ENCODE assay signal across 8 cellular contexts in the genomic region with DNA sequence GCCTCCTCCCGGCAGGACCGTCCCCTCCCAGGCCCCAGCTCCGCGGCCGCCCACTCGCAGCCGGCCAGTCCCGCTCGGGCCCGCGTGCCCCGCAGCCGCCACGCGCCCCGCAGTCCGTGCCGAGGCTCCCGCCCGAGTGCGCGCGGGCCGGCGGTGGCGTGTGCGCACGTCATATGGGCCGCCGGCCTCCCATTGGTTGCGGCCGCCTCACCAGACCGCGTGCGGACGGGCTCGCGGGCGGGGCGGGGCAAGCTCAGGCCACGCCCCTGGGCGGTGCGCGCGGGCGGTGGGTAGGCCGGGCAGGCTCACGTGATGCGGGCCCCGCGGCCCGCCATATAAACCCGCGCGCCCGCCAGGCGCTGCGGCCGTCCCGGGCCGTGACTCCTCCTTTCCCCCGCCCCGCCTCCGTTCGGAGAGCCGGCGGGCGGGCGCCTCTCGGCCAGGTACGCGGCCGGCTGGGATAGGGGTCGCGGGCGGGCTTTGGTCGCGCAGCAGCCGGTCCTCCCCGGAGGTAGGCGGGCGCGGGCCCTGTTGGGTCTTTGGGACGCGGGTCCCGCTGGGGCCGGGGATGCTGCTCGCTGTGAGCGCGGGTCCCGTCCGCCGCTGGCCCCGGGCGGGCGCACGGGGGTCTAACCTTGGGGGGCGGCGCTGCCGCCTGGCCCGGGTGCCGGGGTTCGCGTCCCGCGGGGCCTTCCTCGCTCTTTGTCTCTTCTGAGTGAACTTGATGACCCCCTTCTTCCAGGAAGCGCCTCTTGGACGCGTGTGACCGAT. TPM values are rescaled to one million over a fixed set of nuclear protein-coding genes. Genes with fewer than 3 reads are reported as not detected.
DNase-seq lines count a peak whose midpoint lies in the region; ATAC-seq and TF ChIP-seq lines count a peak whose summit lies in the region.

TSS of gene INSIG1 (plus strand) at position 362 of the 771 bp plus-strand sequence. CDS start at position 770, 408 bp downstream.

- H3K36me3 ChIP-seq in Panc1 (ENCODE audit: control insufficient read depth, insufficient read depth, low read length): peaks cover 18% of the 10 kb centered on the region

- H3K4me3 Mint-ChIP-seq in activated T-cell treated with anti-CD3 and anti-CD28 coated beads, Interleukin-2, amount 50 U/mL, for 4 hours: peak within 1 kb of the TSS; percentile 92
- peak within 1 kb of the TSS; percentile 92 to 98 (median 94) for H3K4me3 Mint-ChIP-seq in naive B cell
- peak within 1 kb of the TSS; percentile 99 for H3K4me3 Mint-ChIP-seq in stimulated activated memory B cell treated with anti-CD40 and anti-IgM and Interleukin-4, amounts not matched to agents 10 μg/mL and 1 μg/mL and 100 μg/mL, for 72 hours

- CTCF ChIA-PET in Panc1 (lab: Charles Lee): interaction anchor here (0.5 kb wide), 1 partner anchor 47 kb away, joined by 9 read pairs; no protein-coding TSS in a partner anchor

- H3K9me3 Mint-ChIP-seq in activated T-cell treated with anti-CD3 and anti-CD28 coated beads, Interleukin-2, amount 50 U/mL, for 4 hours: no peaks in the 10 kb centered on the region
- peaks cover 0 to 2% (median 0%) of the 10 kb centered on the region in 7 donors for H3K9me3 Mint-ChIP-seq in naive B cell
- H3K9me3 Mint-ChIP-seq in stimulated activated memory B cell treated with anti-CD40 and anti-IgM and Interleukin-4, amounts not matched to agents 10 μg/mL and 1 μg/mL and 100 μg/mL, for 72 hours: peaks cover 3% of the 10 kb centered on the region

- peaks cover 10% of the 10 kb centered on the region for H3K36me3 Mint-ChIP-seq in activated T-cell treated with anti-CD3 and anti-CD28 coated beads, Interleukin-2, amount 50 U/mL, for 4 hours (ENCODE audit: insufficient read depth)
- no peaks in the 10 kb centered on the region for H3K36me3 Mint-ChIP-seq in naive B cell
- H3K36me3 Mint-ChIP-seq in stimulated activated memory B cell treated with anti-CD40 and anti-IgM and Interleukin-4, amounts not matched to agents 10 μg/mL and 1 μg/mL and 100 μg/mL, for 72 hours: peaks cover 27% of the 10 kb centered on the region

- no peak for TF ChIP-seq RAD21 in Ishikawa (IDR thresholded peaks at IDR 0.05; ENCODE audit: low read depth)

- no peak for TF ChIP-seq EP300 in Ishikawa (IDR thresholded peaks at IDR 0.05; ENCODE audit: borderline replicate concordance)

- no peak; the same call in 1 of the 2 replicates for TF ChIP-seq CTCF in Panc1 (IDR thresholded peaks at IDR 0.05)

- DNase-seq in DMS153 treated with DMSO at 0.1 percent for 48 hours (lab: John Stamatoyannopoulos, UW; ENCODE audit: unreplicated experiment) (peak; percentile 60), Panc1 (ENCODE audit: low read depth, low spot score) (no peak), naive B cell (peak; percentile 97)
- DNase-seq in activated T-cell treated with anti-CD3 and anti-CD28 coated beads, Interleukin-2, amount 50 U/mL, for 4 hours: peak; percentile 87

- BruUV-seq in Panc1 (replicated peaks; lab: Mats Ljungman, UMichigan): no TSS peak

- peak; percentile 57 for ATAC-seq in GM21576 (IDR thresholded peaks at IDR 0.05; ENCODE audit: unreplicated experiment)
- ATAC-seq in Panc1: peak; percentile 93
- peak; percentile 62 to 63 for ATAC-seq in activated T-cell treated with anti-CD3 and anti-CD28 coated beads, Interleukin-2, amount 50 U/mL, for 4 hours
- ATAC-seq in esophagus mucosa: peak; percentile 90
- peak; percentile 57 to 60 for ATAC-seq in naive B cell (ENCODE audit: low read depth in 2 of 2)
- peak; percentile 88 for ATAC-seq in stimulated activated memory B cell treated with anti-CD40 and anti-IgM and Interleukin-4, amounts not matched to agents 10 μg/mL and 1 μg/mL and 100 μg/mL, for 72 hours

- H3K27ac Mint-ChIP-seq in naive B cell: peak within 1 kb of the TSS; percentile 96 to 99 (median 98)
- peak within 1 kb of the TSS; percentile 94 for H3K27ac Mint-ChIP-seq in stimulated activated memory B cell treated with anti-CD40 and anti-IgM and Interleukin-4, amounts not matched to agents 10 μg/mL and 1 μg/mL and 100 μg/mL, for 72 hours

- no peaks in the 10 kb centered on the region for H3K27me3 ChIP-seq in Panc1 (ENCODE audit: control insufficient read depth, insufficient read depth, low read length)

- H3K4me1 Mint-ChIP-seq in activated T-cell treated with anti-CD3 and anti-CD28 coated beads, Interleukin-2, amount 50 U/mL, for 4 hours (ENCODE audit: low read depth): peaks cover 40% of the 10 kb centered on the region
- H3K4me1 Mint-ChIP-seq in naive B cell: peaks cover 37 to 50% (median 49%) of the 10 kb centered on the region in 3 donors
- H3K4me1 Mint-ChIP-seq in stimulated activated memory B cell treated with anti-CD40 and anti-IgM and Interleukin-4, amounts not matched to agents 10 μg/mL and 1 μg/mL and 100 μg/mL, for 72 hours: peaks cover 43% of the 10 kb centered on the region

- POLR2A ChIA-PET in Panc1 (lab: Charles Lee): interaction anchor here (0.6 kb wide), 1 partner anchor 266 kb away, joined by 4 read pairs; no protein-coding TSS in a partner anchor

- H3K27ac ChIP-seq in Panc1 (ENCODE audit: low read length): peak within 1 kb of the TSS; percentile 95

- no peaks in the 10 kb centered on the region for H3K27me3 Mint-ChIP-seq in activated T-cell treated with anti-CD3 and anti-CD28 coated beads, Interleukin-2, amount 50 U/mL, for 4 hours (ENCODE audit: low read depth)
- peaks cover 0 to 3% (median 0%) of the 10 kb centered on the region in 3 donors for H3K27me3 Mint-ChIP-seq in naive B cell
- no peaks in the 10 kb centered on the region for H3K27me3 Mint-ChIP-seq in stimulated activated memory B cell treated with anti-CD40 and anti-IgM and Interleukin-4, amounts not matched to agents 10 μg/mL and 1 μg/mL and 100 μg/mL, for 72 hours

- in situ Hi-C loops in Panc1 (cut with HindIII; ENCODE audit: low pct_unique_long_range_greater_than_20kb, low sequenced_read_pairs): no loop called here

- H3K9me3 ChIP-seq in Panc1 (ENCODE audit: control insufficient read depth, insufficient read depth, low read depth, low read length): no peaks in the 10 kb centered on the region

- H3K4me3 ChIP-seq in Panc1 (ENCODE audit: low read depth in 2 of 2, low read length in 2 of 2): peak within 1 kb of the TSS; percentile 75 to 94

- peaks cover 25% of the 10 kb centered on the region for H3K4me1 ChIP-seq in Panc1 (ENCODE audit: control insufficient read depth, insufficient read depth, low read length)

- intact Hi-C loops in Panc1 (cut with micrococcal nuclease; ENCODE audit: unreplicated experiment): loop anchor here (5.0 kb wide), 1 partner anchor 105 kb away; no protein-coding TSS in a partner anchor

TF ChIP-seq in Ishikawa, 13 proteins besides CTCF, POLR2A, EP300 and RAD21:
- no peak; the same call in 1 of the 2 replicates for TF ChIP-seq TCF12 (IDR thresholded peaks at IDR 0.05; ENCODE audit: low read depth)
- TF ChIP-seq NFIC (IDR thresholded peaks at IDR 0.05): no peak
- TF ChIP-seq FOXM1 (IDR thresholded peaks at IDR 0.05; ENCODE audit: borderline replicate concordance, low read depth): no peak
- no peak for TF ChIP-seq YY1 (IDR thresholded peaks at IDR 0.05; ENCODE audit: low read depth)
- TF ChIP-seq CEBPB (IDR thresholded peaks at IDR 0.05): no peak
- TF ChIP-seq, protein P1, sequence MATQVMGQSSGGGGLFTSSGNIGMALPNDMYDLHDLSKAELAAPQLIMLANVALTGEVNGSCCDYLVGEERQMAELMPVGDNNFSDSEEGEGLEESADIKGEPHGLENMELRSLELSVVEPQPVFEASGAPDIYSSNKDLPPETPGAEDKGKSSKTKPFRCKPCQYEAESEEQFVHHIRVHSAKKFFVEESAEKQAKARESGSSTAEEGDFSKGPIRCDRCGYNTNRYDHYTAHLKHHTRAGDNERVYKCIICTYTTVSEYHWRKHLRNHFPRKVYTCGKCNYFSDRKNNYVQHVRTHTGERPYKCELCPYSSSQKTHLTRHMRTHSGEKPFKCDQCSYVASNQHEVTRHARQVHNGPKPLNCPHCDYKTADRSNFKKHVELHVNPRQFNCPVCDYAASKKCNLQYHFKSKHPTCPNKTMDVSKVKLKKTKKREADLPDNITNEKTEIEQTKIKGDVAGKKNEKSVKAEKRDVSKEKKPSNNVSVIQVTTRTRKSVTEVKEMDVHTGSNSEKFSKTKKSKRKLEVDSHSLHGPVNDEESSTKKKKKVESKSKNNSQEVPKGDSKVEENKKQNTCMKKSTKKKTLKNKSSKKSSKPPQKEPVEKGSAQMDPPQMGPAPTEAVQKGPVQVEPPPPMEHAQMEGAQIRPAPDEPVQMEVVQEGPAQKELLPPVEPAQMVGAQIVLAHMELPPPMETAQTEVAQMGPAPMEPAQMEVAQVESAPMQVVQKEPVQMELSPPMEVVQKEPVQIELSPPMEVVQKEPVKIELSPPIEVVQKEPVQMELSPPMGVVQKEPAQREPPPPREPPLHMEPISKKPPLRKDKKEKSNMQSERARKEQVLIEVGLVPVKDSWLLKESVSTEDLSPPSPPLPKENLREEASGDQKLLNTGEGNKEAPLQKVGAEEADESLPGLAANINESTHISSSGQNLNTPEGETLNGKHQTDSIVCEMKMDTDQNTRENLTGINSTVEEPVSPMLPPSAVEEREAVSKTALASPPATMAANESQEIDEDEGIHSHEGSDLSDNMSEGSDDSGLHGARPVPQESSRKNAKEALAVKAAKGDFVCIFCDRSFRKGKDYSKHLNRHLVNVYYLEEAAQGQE (IDR thresholded peaks at IDR 0.05; ENCODE audit: low read depth): no peak
- peak; percentile 91 for TF ChIP-seq USF1 (IDR thresholded peaks at IDR 0.05)
- TF ChIP-seq EGR1 (IDR thresholded peaks at IDR 0.05): peak; percentile 21; the same call in 1 of the 2 replicates
- TF ChIP-seq ZBTB7A (IDR thresholded peaks at IDR 0.05; ENCODE audit: low read depth): peak; percentile 96
- TF ChIP-seq, protein P2, sequence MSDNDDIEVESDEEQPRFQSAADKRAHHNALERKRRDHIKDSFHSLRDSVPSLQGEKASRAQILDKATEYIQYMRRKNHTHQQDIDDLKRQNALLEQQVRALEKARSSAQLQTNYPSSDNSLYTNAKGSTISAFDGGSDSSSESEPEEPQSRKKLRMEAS (IDR thresholded peaks at IDR 0.05): peak; percentile 95
- peak; percentile 50; the same call in 1 of the 2 replicates for TF ChIP-seq TAF1 (IDR thresholded peaks at IDR 0.05; ENCODE audit: low read depth)
- no peak for TF ChIP-seq TEAD4 (IDR thresholded peaks at IDR 0.05)
- TF ChIP-seq CREB1 (IDR thresholded peaks at IDR 0.05; ENCODE audit: low read depth): peak; percentile 55; the same call in 1 of the 2 replicates
TF ChIP-seq in Ishikawa: peak in this region for 6.

RNA-seq across cellular contexts. Expression of gene INSIG1, which starts in this region (rescaled TPM):
- total RNA-seq in Panc1 (2021; ENCODE audit: unreplicated experiment) (92.6 TPM), esophagus mucosa (53.5 TPM)
- polyA plus RNA-seq in Panc1 (2012; ENCODE audit: insufficient read length): 62.0 TPM
- 10 to 100 TPM; 46.9 to 58.1 (median 47.9) TPM for total RNA-seq in activated T-cell treated with anti-CD3 and anti-CD28 coated beads, Interleukin-2, amount 50 U/mL, for 4 hours
- polyA plus RNA-seq in naive B cell (ENCODE audit: low read depth in 6 of 6): 10 to 100 TPM; 55.4 to 85.8 (median 73.4) TPM
